ENCODE assay signal across 7 cellular contexts in genomic region chr16:48526958-48527331, GRCh38.
"Had no signal": no experiment of that assay in that cellular context is flagged by ENCODE, and none has a peak within 500 bp of the region (broad histone marks: within the 10 kb centered on the region; RNA-seq: fewer than 3 reads in every experiment).

No MANE protein-coding gene starts in this region.

- H3K27me3 ChIP-seq: brain microvascular endothelial cell, esophagus muscularis mucosa, testis had no signal

- DNase-seq: activated gamma-delta T cell; activated T-cell treated with anti-CD3 and anti-CD28 coated beads, Interleukin-2, amount 50 U/mL, for 4 hours; brain microvascular endothelial cell; glutamatergic neuron; nephron progenitor cell; testis had no signal

- H3K27ac ChIP-seq: brain microvascular endothelial cell, esophagus muscularis mucosa, testis had no signal

- H3K9me3 ChIP-seq: esophagus muscularis mucosa, testis had no signal

- H3K4me1 ChIP-seq: testis had no signal

- H3K4me3 ChIP-seq: esophagus muscularis mucosa, testis had no signal

- H3K36me3 ChIP-seq: brain microvascular endothelial cell, esophagus muscularis mucosa had no signal
